8 cellular contexts compared by ENCODE assay signal in genomic region chr4:13548984-13549546, GRCh38. TPM values are rescaled to one million over a fixed set of nuclear protein-coding genes. Genes with fewer than 3 reads are reported as not detected.
DNase-seq lines count a peak whose midpoint lies in the region; ATAC-seq and TF ChIP-seq lines count a peak whose summit lies in the region.

No MANE protein-coding gene starts in this region.

- H3K4me1 Mint-ChIP-seq in nephron progenitor cell = peaks cover 25% of the 10 kb centered on the region
- peaks cover 31% of the 10 kb centered on the region for H3K4me1 Mint-ChIP-seq in stimulated activated naive CD8-positive, alpha-beta T cell treated with anti-CD3 and anti-CD28 coated beads, Interleukin-15, Interleukin-2, amounts not matched to agents 100 ng/mL and 50 ng/mL, for 24 hours (ENCODE audit: low read depth)

- CTCF ChIA-PET in Panc1 (lab: Charles Lee) = interaction anchor here (1.2 kb wide), 1 partner anchor 696 kb away, joined by 4 read pairs; no protein-coding TSS in a partner anchor

- H3K4me1 ChIP-seq in Panc1 (ENCODE audit: control insufficient read depth, insufficient read depth, low read length) = no peaks in the 10 kb centered on the region

- no peaks in the 10 kb centered on the region for H3K36me3 ChIP-seq in Panc1 (ENCODE audit: control insufficient read depth, insufficient read depth, low read length)

- in situ Hi-C loops in Panc1 (cut with HindIII; ENCODE audit: low pct_unique_long_range_greater_than_20kb, low sequenced_read_pairs) = no loop called here

- peak overlapping the region; percentile 28 for H3K4me3 ChIP-seq in Jurkat, Clone E6-1 (ENCODE audit: low read length)
- H3K4me3 ChIP-seq in Panc1 (ENCODE audit: low read depth in 2 of 2, low read length in 2 of 2) = peak overlapping the region; percentile 26 to 33
- H3K4me3 ChIP-seq in fibroblast of mammary gland (ENCODE audit: control insufficient read depth, low read depth, low read length) = peak overlapping the region; percentile 42

- no peak overlapping the region for H3K27ac ChIP-seq in Panc1 (ENCODE audit: low read length)

- peak overlapping the region; percentile 86 for H3K4me3 Mint-ChIP-seq in nephron progenitor cell
- H3K4me3 Mint-ChIP-seq in stimulated activated naive CD8-positive, alpha-beta T cell treated with anti-CD3 and anti-CD28 coated beads, Interleukin-15, Interleukin-2, amounts not matched to agents 100 ng/mL and 50 ng/mL, for 24 hours = peak overlapping the region; percentile 74

- TF ChIP-seq CTCF in Panc1 (IDR thresholded peaks at IDR 0.05) (peak; percentile 82), fibroblast of mammary gland (conservative IDR thresholded peaks at IDR 0.05; ENCODE audit: control insufficient read depth, insufficient read depth, low read depth, low read length) (peak; percentile 82), nephron progenitor cell (IDR thresholded peaks at IDR 0.05) (peak; percentile 94)

- BruUV-seq in Panc1 (replicated peaks; lab: Mats Ljungman, UMichigan) = no TSS peak

- no peak overlapping the region for H3K27ac Mint-ChIP-seq in nephron progenitor cell
- no peak overlapping the region for H3K27ac Mint-ChIP-seq in stimulated activated naive CD8-positive, alpha-beta T cell treated with anti-CD3 and anti-CD28 coated beads, Interleukin-15, Interleukin-2, amounts not matched to agents 100 ng/mL and 50 ng/mL, for 24 hours

- intact Hi-C loops in Panc1 (cut with micrococcal nuclease; ENCODE audit: unreplicated experiment) = loop anchor here (2.0 to 10.0 kb wide), 3 partner anchors 164 to 820 kb away; no protein-coding TSS in a partner anchor

- H3K27me3 ChIP-seq in Panc1 (ENCODE audit: control insufficient read depth, insufficient read depth, low read length) = 0 out of 2 replicates have a peak, but pooled peaks cover 2% of the 10 kb centered on the region

- POLR2A ChIA-PET in Panc1 (lab: Charles Lee) = no interaction called here

- DNase-seq in DMS79 (lab: John Stamatoyannopoulos, UW) (peak; percentile 37), Panc1 (ENCODE audit: low read depth, low spot score) (peak; percentile 48), fibroblast of mammary gland (ENCODE audit: low read depth) (peak; percentile 78), nephron progenitor cell (peak; percentile 95)
- DNase-seq in Jurkat, Clone E6-1 (ENCODE audit: low read depth, low spot score) = peak; percentile 88
- DNase-seq in activated T-cell treated with anti-CD3 and anti-CD28 coated beads, Interleukin-2, amount 50 U/mL, for 48 hours = peak; percentile 94 to 95

- H3K9me3 Mint-ChIP-seq in nephron progenitor cell = peaks cover 24% of the 10 kb centered on the region
- no peaks in the 10 kb centered on the region for H3K9me3 Mint-ChIP-seq in stimulated activated naive CD8-positive, alpha-beta T cell treated with anti-CD3 and anti-CD28 coated beads, Interleukin-15, Interleukin-2, amounts not matched to agents 100 ng/mL and 50 ng/mL, for 24 hours

- ATAC-seq in GM21737 (IDR thresholded peaks at IDR 0.05; ENCODE audit: unreplicated experiment) (peak; percentile 62), Panc1 (peak; percentile 61; the same call in 1 of the 2 replicates)

- peaks cover 70% of the 10 kb centered on the region for H3K27me3 Mint-ChIP-seq in nephron progenitor cell (ENCODE audit: low read depth, poor library complexity)
- peaks cover 79% of the 10 kb centered on the region for H3K27me3 Mint-ChIP-seq in stimulated activated naive CD8-positive, alpha-beta T cell treated with anti-CD3 and anti-CD28 coated beads, Interleukin-15, Interleukin-2, amounts not matched to agents 100 ng/mL and 50 ng/mL, for 24 hours

- peaks cover 5% of the 10 kb centered on the region for H3K36me3 Mint-ChIP-seq in nephron progenitor cell (ENCODE audit: low read depth)
- no peaks in the 10 kb centered on the region for H3K36me3 Mint-ChIP-seq in stimulated activated naive CD8-positive, alpha-beta T cell treated with anti-CD3 and anti-CD28 coated beads, Interleukin-15, Interleukin-2, amounts not matched to agents 100 ng/mL and 50 ng/mL, for 24 hours (ENCODE audit: low read depth)

- no peaks in the 10 kb centered on the region for H3K9me3 ChIP-seq in Panc1 (ENCODE audit: control insufficient read depth, insufficient read depth, low read depth, low read length)

RNA-seq across cellular contexts. Expression of gene NKX3-2, which starts 4.8 kb away (rescaled TPM):
- polyA plus RNA-seq in Jurkat, Clone E6-1 (2012; ENCODE audit: insufficient read depth, insufficient read length) = 1.2 TPM
- total RNA-seq in Panc1 (2021; ENCODE audit: unreplicated experiment) = 1.2 TPM
- 0.70 TPM for polyA plus RNA-seq in Panc1 (2012; ENCODE audit: insufficient read length)

Comparison
In these comparisons a context has a peak if more than half of its experiments do, and no peak if none do; other contexts are left out.
1. DNase-seq: peak in every context shown above with its lines; median percentile 95 in nephron progenitor cell; 94 in activated T-cell treated with anti-CD3 and anti-CD28 coated beads, Interleukin-2, amount 50 U/mL, for 48 hours; 88 in Jurkat, Clone E6-1; 78 in fibroblast of mammary gland; 48 in Panc1; 37 in DMS79.